In genomic region chr17:16380640-16381495, GRCh38 we compare ENCODE assay signal across 8 cellular contexts. TPM values are rescaled to one million over a fixed set of nuclear protein-coding genes. Genes with fewer than 3 reads are reported as not detected.
A peak's percentile ranks its signal among the peaks of the same experiment; 100 is the strongest.
DNase-seq lines count a peak whose midpoint lies in the region; ATAC-seq and TF ChIP-seq lines count a peak whose summit lies in the region.

Gene UBB, plus strand, starts transcription at chr17:16381091. Its CDS starts 817 bp downstream, at chr17:16381908.

- peak; percentile 98 to 99 for TF ChIP-seq POLR2A in adrenal gland (IDR thresholded peaks at IDR 0.05)

- H3K4me3 ChIP-seq in GM12865 (ENCODE audit: low read depth, low read length) (peak within 1 kb of the TSS; percentile 83), adrenal gland (peak within 1 kb of the TSS; percentile 48 to 84 (median 58)), heart right ventricle (peak within 1 kb of the TSS; percentile 42 to 82 (median 69)), upper lobe of right lung (peak within 1 kb of the TSS; percentile 79)

- H3K27ac ChIP-seq in adrenal gland (peak within 1 kb of the TSS; percentile 84 to 99 (median 95)), heart right ventricle (peak within 1 kb of the TSS; percentile 83 to 97 (median 92)), upper lobe of right lung (peak within 1 kb of the TSS; percentile 98)

- DNase-seq in GM12865 (ENCODE audit: low read depth) (peak; percentile 99), NCI-H1436 (lab: John Stamatoyannopoulos, UW) (peak; percentile 96), T-helper 1 cell (peak; percentile 94 to 97 (median 94)), adrenal gland (peak; percentile 96 to 99 (median 99)), heart right ventricle (peak; percentile 97), posterior vena cava (ENCODE audit: low spot score) (peak; percentile 99), upper lobe of right lung (peak; percentile 98)

- TF ChIP-seq CTCF in GM12865 (IDR thresholded peaks at IDR 0.05; ENCODE audit: insufficient read depth, low read depth, low read length, missing control alignments), result peak; percentile 23
- TF ChIP-seq CTCF in adrenal gland (IDR thresholded peaks at IDR 0.05), result no peak
- TF ChIP-seq CTCF in heart right ventricle (IDR thresholded peaks at IDR 0.05), result peak in 3 of 9 donors; percentile 26 to 28 (median 27)
- no peak for TF ChIP-seq CTCF in upper lobe of right lung (IDR thresholded peaks at IDR 0.05)

- peaks cover 0 to 25% of the 10 kb centered on the region in 2 donors for H3K36me3 ChIP-seq in adrenal gland (replicated peaks in 1 of 2)
- peaks cover 0 to 25% (median 20%) of the 10 kb centered on the region in 9 donors for H3K36me3 ChIP-seq in heart right ventricle
- peaks cover 20% of the 10 kb centered on the region for H3K36me3 ChIP-seq in upper lobe of right lung

- H3K4me1 ChIP-seq in adrenal gland (replicated peaks in 1 of 2) (peaks cover 22 to 35% of the 10 kb centered on the region in 2 donors), heart right ventricle (peaks cover 0 to 45% (median 29%) of the 10 kb centered on the region in 9 donors), upper lobe of right lung (peaks cover 31% of the 10 kb centered on the region)

- H3K27me3 ChIP-seq in adrenal gland, result no peaks in the 10 kb centered on the region
- no peaks in the 10 kb centered on the region for H3K27me3 ChIP-seq in heart right ventricle
- H3K27me3 ChIP-seq in upper lobe of right lung, result no peaks in the 10 kb centered on the region

- ATAC-seq in HG02678 (IDR thresholded peaks at IDR 0.05; ENCODE audit: unreplicated experiment), result peak; percentile 91
- ATAC-seq in heart right ventricle, result peak; percentile 98 to 100 (median 99)
- ATAC-seq in upper lobe of right lung, result peak; percentile 98

- intact Hi-C loops in adrenal gland (cut with DNase I), result no loop called here
- intact Hi-C loops in heart right ventricle (cut with DNase I), result loop anchor here in 5 of 10 donors (1.0 to 10.0 kb wide), 6 partner anchors 26 to 136 kb away; partner anchors contain the start of gene TRPV2 (in 1 of the 5)
- intact Hi-C loops in posterior vena cava (cut with DNase I), result loop anchor here in 1 of 2 donors (10.0 kb wide), 1 partner anchor 54 kb away; no protein-coding TSS in a partner anchor
- intact Hi-C loops in upper lobe of right lung (cut with DNase I), result no loop called here

- H3K9me3 ChIP-seq in adrenal gland (replicated peaks in 1 of 3) (no peaks in the 10 kb centered on the region), heart right ventricle (no peaks in the 10 kb centered on the region), upper lobe of right lung (no peaks in the 10 kb centered on the region)

- 0 to 1% (median 0%) methylated on average over 41 to 67 of the region's 67 CpGs for WGBS in adrenal gland, 4 donors
- WGBS in heart right ventricle, 2 donors, result 0 to 1% methylated on average over 67 of the region's 67 CpGs

RNA-seq across cellular contexts. Expression of gene UBB, which starts in this region (rescaled TPM):
- total RNA-seq in adrenal gland (1,000 to 10,000 TPM; 1,297 to 2,928 (median 2,139) TPM), heart right ventricle (1,000 to 10,000 TPM; 1,254 to 2,151 (median 1,968) TPM), posterior vena cava (100 to 1,000 TPM; 581 to 633 TPM), upper lobe of right lung (1,410 TPM)
- polyA plus RNA-seq in adrenal gland (1,000 to 10,000 TPM in 2 of 3 donors, 100 to 1,000 TPM in 1; 588 to 2,867 (median 1,416) TPM), heart right ventricle (1,000 to 10,000 TPM in 1 of 2 donors, 100 to 1,000 TPM in 1; 400 to 1,298 TPM)

Comparison
In these comparisons a context has a peak if more than half of its experiments do, and no peak if none do; other contexts are left out.
1. Peak in every context shown above with its lines: DNase-seq, ATAC-seq, H3K4me3 ChIP-seq and H3K27ac ChIP-seq.